Comparison of ENCODE assay signal across 13 cellular contexts in the genomic region with DNA sequence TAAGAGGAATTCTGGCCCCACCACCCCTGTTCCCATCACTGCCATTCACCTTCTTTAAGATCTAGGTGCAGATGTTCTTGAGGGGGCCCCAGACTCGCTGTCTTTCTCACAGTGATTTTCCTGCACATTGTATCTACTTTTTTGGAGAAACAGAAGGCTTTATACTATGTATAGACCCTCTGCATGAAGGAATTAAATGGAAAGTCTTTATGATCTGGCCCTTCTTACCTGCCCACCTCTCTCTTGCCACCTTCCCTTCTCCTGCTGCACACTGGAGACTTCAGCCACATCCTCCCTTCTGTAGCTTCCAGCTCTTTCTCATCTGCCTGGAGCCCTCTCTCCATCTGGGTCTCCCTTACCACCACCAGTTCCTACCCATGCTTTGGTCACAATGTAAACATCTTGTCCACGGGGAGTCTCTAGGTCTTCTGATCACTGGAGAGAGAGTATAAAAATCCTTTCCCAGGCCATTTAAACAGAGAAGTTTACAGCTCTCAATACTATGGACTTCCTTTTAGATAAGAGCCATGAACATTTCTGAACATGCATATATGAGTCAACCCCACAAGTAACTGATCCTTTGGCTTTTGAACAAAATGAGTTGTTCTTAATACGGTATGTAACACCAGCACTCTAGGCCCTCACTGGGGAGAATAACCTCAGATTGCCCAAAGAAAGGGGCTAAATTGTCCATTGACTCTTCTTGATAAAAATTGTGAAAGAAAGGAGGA. TPM values are rescaled to one million over a fixed set of nuclear protein-coding genes. Genes with fewer than 3 reads are reported as not detected.
DNase-seq lines count a peak whose midpoint lies in the region; ATAC-seq and TF ChIP-seq lines count a peak whose summit lies in the region.
"Had no signal": no experiment of that assay in that cellular context is flagged by ENCODE, and none has a peak within 500 bp of the region (broad histone marks: within the 10 kb centered on the region; RNA-seq: fewer than 3 reads in every experiment).

No MANE protein-coding gene starts in this region.

- peaks cover 81% of the 10 kb centered on the region for H3K4me1 Mint-ChIP-seq in CD4-positive, alpha-beta T cell (ENCODE audit: low read depth)
- H3K4me1 Mint-ChIP-seq: neural progenitor cell had no signal

- CTCF ChIA-PET in CD4-positive, alpha-beta T cell (lab: Charles Lee): interaction anchor here (1.0 to 6.5 kb wide), 7 partner anchors 8 to 31 kb away, joined by 3 to 63 read pairs (median 6); no protein-coding TSS in a partner anchor

- H3K27me3 Mint-ChIP-seq in CD4-positive, alpha-beta T cell: no peaks in the 10 kb centered on the region

- peaks cover 69% of the 10 kb centered on the region for H3K36me3 Mint-ChIP-seq in CD4-positive, alpha-beta T cell (ENCODE audit: low read depth)
- H3K36me3 Mint-ChIP-seq: neural progenitor cell had no signal

- H3K36me3 ChIP-seq in mucosa of descending colon (ENCODE audit: low read depth): no peaks in the 10 kb centered on the region
- H3K36me3 ChIP-seq in right lobe of liver: no peaks in the 10 kb centered on the region
- H3K36me3 ChIP-seq: neural progenitor cell had no signal

- intact Hi-C loops in CD4-positive, alpha-beta T cell (cut with DNase I, micrococcal nuclease): loop anchor here in 1 of 2 experiments (1.0 kb wide), 1 partner anchor 14 kb away; no protein-coding TSS in a partner anchor
- intact Hi-C loops in mucosa of descending colon (cut with DNase I, micrococcal nuclease) (loop anchor here in 1 of 2 donors (10.0 kb wide), 1 partner anchor 184 kb away; no protein-coding TSS in a partner anchor), right lobe of liver (cut with DNase I) (no loop called here)

- in situ Hi-C loops in astrocyte of the spinal cord (cut with HindIII; ENCODE audit: low sequenced_read_pairs): no loop called here

- POLR2A ChIA-PET in CD4-positive, alpha-beta T cell (lab: Charles Lee): interaction anchor here (0.7 to 8.0 kb wide), 12 partner anchors 8 to 489 kb away, joined by 3 to 79 read pairs (median 8); no protein-coding TSS in a partner anchor

- H3K9me3 Mint-ChIP-seq in CD4-positive, alpha-beta T cell: no peaks in the 10 kb centered on the region
- H3K9me3 Mint-ChIP-seq: neural progenitor cell had no signal

- H3K4me3 Mint-ChIP-seq in CD4-positive, alpha-beta T cell: no peak overlapping the region
- H3K4me3 Mint-ChIP-seq: neural progenitor cell had no signal

- H3K9me3 ChIP-seq in CD4-positive, alpha-beta T cell (ENCODE audit: control insufficient read depth, low read length): no peaks in the 10 kb centered on the region
- H3K9me3 ChIP-seq in mucosa of descending colon: no peaks in the 10 kb centered on the region
- no peaks in the 10 kb centered on the region for H3K9me3 ChIP-seq in right lobe of liver

- peak overlapping the region; percentile 46 for H3K27ac ChIP-seq in CD4-positive, alpha-beta T cell (ENCODE audit: low read depth, low read length)
- H3K27ac ChIP-seq in right lobe of liver: peak overlapping the region in 1 of 3 donors; percentile 8
- H3K27ac ChIP-seq: neural progenitor cell had no signal

- ATAC-seq in CD4-positive, alpha-beta T cell (ENCODE audit: poor library complexity): no peak
- ATAC-seq in mucosa of descending colon: peak; percentile 73
- no peak for ATAC-seq in right lobe of liver
- ATAC-seq: PC-3 had no signal

- no peak overlapping the region for H3K27ac Mint-ChIP-seq in CD4-positive, alpha-beta T cell
- H3K27ac Mint-ChIP-seq: neural progenitor cell had no signal

- H3K4me1 ChIP-seq in mucosa of descending colon (ENCODE audit: low read depth) (no peaks in the 10 kb centered on the region), right lobe of liver (no peaks in the 10 kb centered on the region)
- H3K4me1 ChIP-seq: neural progenitor cell had no signal

- DNase-seq in CD4-positive, alpha-beta T cell: no peak
- DNase-seq in M059J (ENCODE audit: low read depth) (peak; percentile 9), astrocyte of the spinal cord (ENCODE audit: low read depth, low spot score) (peak; percentile 16), mucosa of descending colon (no peak), RPMI8226 (no peak), right lobe of liver (no peak), NCI-H2107 (lab: John Stamatoyannopoulos, UW) (no peak), NCI-H187 treated with DMSO at 0.1 percent for 48 hours (lab: John Stamatoyannopoulos, UW) (no peak)
- DNase-seq: caudate nucleus, hippocampal formation, PC-3, trophoblast cell had no signal

- TF ChIP-seq CTCF in CD4-positive, alpha-beta T cell (IDR thresholded peaks at IDR 0.05): no peak
- no peak for TF ChIP-seq CTCF in astrocyte of the spinal cord (IDR thresholded peaks at IDR 0.05; ENCODE audit: low read depth, low read length)
- no peak for TF ChIP-seq CTCF in mucosa of descending colon (IDR thresholded peaks at IDR 0.05)
- TF ChIP-seq CTCF in right lobe of liver (IDR thresholded peaks at IDR 0.05): no peak

- no peak for TF ChIP-seq POLR2A in right lobe of liver (IDR thresholded peaks at IDR 0.05)

- WGBS in right lobe of liver (ENCODE audit: insufficient coverage, low coverage, low lambda C conversion rate, missing lambda C conversion rate): 27% methylated on average over 3 of the region's 3 CpGs

- no peaks in the 10 kb centered on the region for H3K27me3 ChIP-seq in CD4-positive, alpha-beta T cell (ENCODE audit: control insufficient read depth, insufficient read depth, low read length)
- H3K27me3 ChIP-seq in right lobe of liver: no peaks in the 10 kb centered on the region
- H3K27me3 ChIP-seq: neural progenitor cell had no signal

- H3K4me3 ChIP-seq in astrocyte of the spinal cord (ENCODE audit: low read depth, low read length): no peak overlapping the region
- H3K4me3 ChIP-seq in mucosa of descending colon: no peak overlapping the region
- H3K4me3 ChIP-seq in right lobe of liver: no peak overlapping the region
- H3K4me3 ChIP-seq: neural progenitor cell had no signal

RNA-seq across cellular contexts. Expression of gene ARHGAP25, which starts 5.7 kb away (rescaled TPM):
- total RNA-seq in CD4-positive, alpha-beta T cell: 10 to 100 TPM; 39.3 to 41.8 TPM
- 0.27 and 0.52 TPM in 2 replicates for total RNA-seq in M059J (2014; rRNA removed; shearing (Covaris generic))
- total RNA-seq in mucosa of descending colon (1 to 10 TPM; 3.1 to 8.8 (median 8.2) TPM), right lobe of liver (1 to 10 TPM; 3.3 to 9.8 (median 5.0) TPM)
- total RNA-seq: PC-3 had no signal

Comparison
In these comparisons a context has a peak if more than half of its experiments do, and no peak if none do; other contexts are left out.
1. DNase-seq: peak in M059J (single experiment) and astrocyte of the spinal cord (single experiment); none in CD4-positive, alpha-beta T cell (0 of 10), mucosa of descending colon (0 of 3), RPMI8226 (single experiment), right lobe of liver (0 of 3), NCI-H2107 (single experiment) and NCI-H187 treated with DMSO at 0.1 percent for 48 hours (single experiment).